22 cellular contexts compared by ENCODE assay signal in genomic region chr1:161031874-161032273, GRCh38. TPM values are rescaled to one million over a fixed set of nuclear protein-coding genes. Genes with fewer than 3 reads are reported as not detected.
"Had no signal": no experiment of that assay in that cellular context is flagged by ENCODE, and none has a peak within 500 bp of the region (broad histone marks: within the 10 kb centered on the region; RNA-seq: fewer than 3 reads in every experiment).

No MANE protein-coding gene starts in this region.

- ATAC-seq: gastrocnemius medialis; heart left ventricle; naive thymus-derived CD4-positive, alpha-beta T cell; psoas muscle; right cardiac atrium; WTC11 had no signal

- H3K4me1 ChIP-seq: ascending aorta, gastrocnemius medialis, neural progenitor cell, psoas muscle had no signal

- H3K36me3 Mint-ChIP-seq: neural progenitor cell had no signal

- H3K4me3 ChIP-seq: ascending aorta, gastrocnemius medialis, heart left ventricle, left ventricle myocardium inferior, neural progenitor cell, psoas muscle, skin epidermis, stomach, testis, upper lobe of left lung had no signal

- H3K4me1 Mint-ChIP-seq: neural progenitor cell had no signal

- DNase-seq: activated CD4-positive, alpha-beta T cell treated with anti-CD3 and anti-CD28 coated beads for 48 hours; activated CD8-positive, alpha-beta memory T cell treated with anti-CD3 and anti-CD28 coated beads, Interleukin-2, amount 50 U/mL, for 48 hours; activated gamma-delta T cell; activated T-cell treated with anti-CD3 and anti-CD28 coated beads, Interleukin-2, amount 50 U/mL, for 48 hours; cerebellar nuclear complex; cortex of kidney; effector CD4-positive, alpha-beta T cell; gastrocnemius medialis; heart left ventricle; left ventricle myocardium inferior; naive thymus-derived CD4-positive, alpha-beta T cell; psoas muscle; right cardiac atrium; stomach; testis; upper lobe of left lung had no signal

- H3K27me3 Mint-ChIP-seq: naive thymus-derived CD4-positive, alpha-beta T cell had no signal

- H3K36me3 ChIP-seq: ascending aorta, gastrocnemius medialis, heart left ventricle, left ventricle myocardium inferior, neural progenitor cell, stomach, upper lobe of left lung had no signal

- H3K4me3 Mint-ChIP-seq: naive thymus-derived CD4-positive, alpha-beta T cell; neural progenitor cell; T-helper 2 cell treated with Interferon-gamma antibody and Interleukin-4, amounts not matched to agents 5 μg/mL and 100 μg/mL, for 36 hours; WTC11 had no signal

- H2AFZ ChIP-seq: neural progenitor cell had no signal

- H3K4me2 ChIP-seq: neural progenitor cell had no signal

- H3K27ac ChIP-seq: ascending aorta, gastrocnemius medialis, heart left ventricle, left ventricle myocardium inferior, neural progenitor cell, psoas muscle had no signal

- H3K27ac Mint-ChIP-seq: neural progenitor cell; T-helper 2 cell treated with Interferon-gamma antibody and Interleukin-4, amounts not matched to agents 5 μg/mL and 100 μg/mL, for 36 hours; WTC11 had no signal

- H3K9ac ChIP-seq: neural progenitor cell had no signal

- H3K27me3 ChIP-seq: ascending aorta, gastrocnemius medialis, heart left ventricle, neural progenitor cell, stomach, testis, upper lobe of left lung had no signal

- H3K9me3 Mint-ChIP-seq: T-helper 2 cell treated with Interferon-gamma antibody and Interleukin-4, amounts not matched to agents 5 μg/mL and 100 μg/mL, for 36 hours had no signal

- H3K9me3 ChIP-seq: ascending aorta, gastrocnemius medialis, heart left ventricle, left ventricle myocardium inferior, psoas muscle, stomach, testis, upper lobe of left lung had no signal

RNA-seq across cellular contexts. Expression of gene TSTD1, which starts 6.9 kb away (rescaled TPM):
- total RNA-seq: ascending aorta had no signal

RNA-seq across cellular contexts. Expression of gene ARHGAP30, which starts 37.8 kb away (rescaled TPM):
- total RNA-seq: osteocyte had no signal

RNA-seq across cellular contexts. Expression of gene NECTIN4, which starts 57.5 kb away (rescaled TPM):
- total RNA-seq: ascending aorta; gastrocnemius medialis; left ventricle myocardium inferior; naive thymus-derived CD4-positive, alpha-beta T cell; osteocyte; psoas muscle; right cardiac atrium had no signal
- polyA plus RNA-seq: naive thymus-derived CD4-positive, alpha-beta T cell had no signal
